12 cellular contexts compared by ENCODE assay signal in genomic region chr4:84726356-84726755, GRCh38.
"Had no signal": no experiment of that assay in that cellular context is flagged by ENCODE, and none has a peak within 500 bp of the region (broad histone marks: within the 10 kb centered on the region; RNA-seq: fewer than 3 reads in every experiment).

No MANE protein-coding gene starts in this region.

- H3K4me3 ChIP-seq: dorsolateral prefrontal cortex, vagina had no signal

- ATAC-seq: activated CD4-positive, alpha-beta T cell treated with anti-CD3 and anti-CD28 coated beads for 36 hours; activated naive CD4-positive, alpha-beta T cell treated with anti-CD3 and anti-CD28 coated beads, Interleukin-2, amount 50 U/mL, for 72 hours; WTC11 had no signal

- H3K9me3 ChIP-seq: vagina had no signal

- DNase-seq: activated CD4-positive, alpha-beta T cell treated with anti-CD3 and anti-CD28 coated beads for 36 hours; activated CD4-positive, alpha-beta T cell treated with anti-CD3 and anti-CD28 coated beads, Interleukin-2, amount 50 U/mL, for 48 hours; activated gamma-delta T cell treated with Interleukin-2 at 50 U/mL for 16 hours; dorsolateral prefrontal cortex; immature natural killer cell; occipital lobe; stimulated activated CD4-positive, alpha-beta T cell treated with anti-CD3 and anti-CD28 coated beads, Interleukin-2, amount 100 ng/mL, for 24 hours; trophoblast cell had no signal

- H3K27ac ChIP-seq: dorsolateral prefrontal cortex, epithelial cell of prostate, vagina had no signal
